In the genomic region with DNA sequence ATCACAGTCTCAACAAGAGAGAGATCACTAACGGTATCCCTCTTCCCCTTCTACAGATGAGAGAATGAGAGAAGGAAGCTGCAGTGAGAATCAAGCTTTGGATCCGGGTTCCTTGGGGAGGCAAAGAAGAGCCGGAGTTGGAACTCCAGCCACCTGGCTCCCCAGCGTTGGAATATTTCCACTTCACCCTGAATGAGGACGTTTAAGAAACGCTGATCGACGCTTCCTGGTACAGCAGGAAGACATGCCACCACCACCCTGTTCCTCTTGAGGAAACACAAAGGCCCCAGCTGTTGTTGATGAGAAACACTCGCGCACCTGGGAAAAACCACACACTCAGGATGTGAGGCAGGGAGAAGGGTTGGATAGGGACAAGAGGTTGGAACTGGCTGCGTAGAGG, we compare ENCODE assay signal across 25 cellular contexts. TPM values are rescaled to one million over a fixed set of nuclear protein-coding genes. Genes with fewer than 3 reads are reported as not detected.
"Had no signal": no experiment of that assay in that cellular context is flagged by ENCODE, and none has a peak within 500 bp of the region (broad histone marks: within the 10 kb centered on the region; RNA-seq: fewer than 3 reads in every experiment).

No MANE protein-coding gene starts in this region.

- H3K9me3 ChIP-seq: ascending aorta, body of pancreas had no signal

- H3K4me3 ChIP-seq: ascending aorta, body of pancreas had no signal

- ATAC-seq: activated naive CD4-positive, alpha-beta T cell treated with anti-CD3 and anti-CD28 coated beads, Interleukin-2, amount 50 U/mL, for 72 hours; activated naive CD8-positive, alpha-beta T cell treated with anti-CD3 and anti-CD28 coated beads, Interleukin-2, amount 50 U/mL, for 24 hours; activated T-cell treated with anti-CD3 and anti-CD28 coated beads, Interleukin-2, amount 50 U/mL, for 4 hours; body of pancreas; PC-3; T-helper 17 cell had no signal

- DNase-seq: activated CD4-positive, alpha-beta memory T cell treated with anti-CD3 and anti-CD28 coated beads for 36 hours; activated CD4-positive, alpha-beta T cell treated with anti-CD3 and anti-CD28 coated beads, Interleukin-2, amount 10 ng/mL, durations not matched to agents 7 days and 5 days; activated CD4-positive, CD25-positive, alpha-beta regulatory T cell; activated CD8-positive, alpha-beta memory T cell treated with anti-CD3 and anti-CD28 coated beads for 24 hours; activated effector memory CD4-positive, alpha-beta T cell treated with anti-CD3 and anti-CD28 coated beads, Interleukin-2, amount 50 U/mL, for 16 hours; activated naive CD4-positive, alpha-beta T cell treated with Interleukin-2 at 50 U/mL for 16 hours; activated naive CD8-positive, alpha-beta T cell treated with anti-CD3 and anti-CD28 coated beads, Interleukin-2, amount 50 U/mL, for 24 hours; activated T-cell treated with anti-CD3 and anti-CD28 coated beads, Interleukin-2, amount 50 U/mL, for 4 hours; amniotic stem cell; body of pancreas; NCI-H1048; NCI-H1417; NCI-H1930; NCI-H345; NCI-H510A treated with DMSO at 0.1 percent for 48 hours; NCI-H69; PC-3; SHP77 treated with DMSO at 0.1 percent for 48 hours; T-helper 17 cell; T-helper 9 cell had no signal

- H3K27ac ChIP-seq: ascending aorta, body of pancreas had no signal

- H3K36me3 ChIP-seq: ascending aorta had no signal

- H3K4me1 ChIP-seq: ascending aorta, body of pancreas had no signal

- H3K27me3 ChIP-seq: ascending aorta, body of pancreas had no signal

RNA-seq across cellular contexts. Expression of gene CACNG8, which starts 11.3 kb away (rescaled TPM):
- total RNA-seq: activated CD4-positive, alpha-beta T cell treated with anti-CD3 and anti-CD28 coated beads, Interleukin-2, amount 10 ng/mL, durations not matched to agents 7 days and 5 days; activated naive CD4-positive, alpha-beta T cell treated with anti-CD3 and anti-CD28 coated beads, Interleukin-2, amount 50 U/mL, for 72 hours; activated T-cell treated with anti-CD3 and anti-CD28 coated beads, Interleukin-2, amount 50 U/mL, for 4 hours; body of pancreas; bronchial epithelial cell; SK-MEL-5 had no signal

RNA-seq across cellular contexts. Expression of gene CACNG6, which starts 40.0 kb away (rescaled TPM):
- total RNA-seq: activated CD4-positive, alpha-beta memory T cell treated with anti-CD3 and anti-CD28 coated beads for 36 hours; activated CD4-positive, alpha-beta T cell treated with anti-CD3 and anti-CD28 coated beads, Interleukin-2, amount 10 ng/mL, durations not matched to agents 7 days and 5 days; activated naive CD4-positive, alpha-beta T cell treated with anti-CD3 and anti-CD28 coated beads, Interleukin-2, amount 50 U/mL, for 72 hours; activated T-cell treated with anti-CD3 and anti-CD28 coated beads, Interleukin-2, amount 50 U/mL, for 4 hours; ascending aorta; body of pancreas; PC-3; SK-MEL-5; T-helper 17 cell had no signal

RNA-seq across cellular contexts. Expression of gene CACNG7, which starts 42.4 kb away (rescaled TPM):
- total RNA-seq: activated CD4-positive, alpha-beta memory T cell treated with anti-CD3 and anti-CD28 coated beads for 36 hours; activated CD4-positive, alpha-beta T cell treated with anti-CD3 and anti-CD28 coated beads, Interleukin-2, amount 10 ng/mL, durations not matched to agents 7 days and 5 days; activated naive CD4-positive, alpha-beta T cell treated with anti-CD3 and anti-CD28 coated beads, Interleukin-2, amount 50 U/mL, for 72 hours; activated T-cell treated with anti-CD3 and anti-CD28 coated beads, Interleukin-2, amount 50 U/mL, for 4 hours; ascending aorta; body of pancreas; bronchial epithelial cell; M059J; PC-3; SK-MEL-5; T-helper 17 cell had no signal
